14 cellular contexts compared by ENCODE assay signal in the genomic region with DNA sequence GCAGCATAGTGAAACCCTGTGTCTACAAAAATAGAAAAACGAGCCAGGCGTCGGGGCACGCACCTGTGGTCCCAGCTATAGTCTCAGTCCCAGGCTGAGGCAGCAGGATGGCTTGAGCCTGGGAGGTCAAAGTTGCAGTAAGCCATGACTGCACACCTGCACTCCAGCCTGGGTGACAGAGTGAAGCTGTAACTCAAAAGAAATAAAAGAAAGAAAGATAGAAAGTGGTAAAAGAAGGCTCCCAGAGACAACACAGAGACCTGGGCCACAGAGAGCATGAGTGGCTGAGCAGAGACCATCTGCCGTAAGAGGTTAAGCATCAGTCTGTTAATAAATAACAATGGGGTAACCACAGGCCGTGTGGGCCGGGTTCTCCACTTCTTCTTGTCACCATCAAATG. TPM values are rescaled to one million over a fixed set of nuclear protein-coding genes. Genes with fewer than 3 reads are reported as not detected.
DNase-seq lines count a peak whose midpoint lies in the region; ATAC-seq and FAIRE-seq lines count a peak whose summit lies in the region.
"Had no signal": no experiment of that assay in that cellular context is flagged by ENCODE, and none has a peak within 500 bp of the region (broad histone marks: within the 10 kb centered on the region; RNA-seq: fewer than 3 reads in every experiment).

No MANE protein-coding gene starts in this region.

- no peak for FAIRE-seq in urothelium cell line (lab: Jason Lieb, UNC)

- peak; percentile 71 for ATAC-seq in GM18873 (IDR thresholded peaks at IDR 0.05; ENCODE audit: low FRiP score, unreplicated experiment)
- peak; percentile 80 for ATAC-seq in GM21786 (IDR thresholded peaks at IDR 0.05; ENCODE audit: unreplicated experiment)
- peak; percentile 78 for ATAC-seq in HG03354 (IDR thresholded peaks at IDR 0.05; ENCODE audit: poor library complexity, severe bottlenecking, unreplicated experiment)
- ATAC-seq in left lobe of liver: peak; percentile 85
- ATAC-seq: T-cell had no signal

- DNase-seq in left lobe of liver (ENCODE audit: low spot score) (no peak), Ammon's horn (ENCODE audit: low spot score) (no peak), NCI-H187 (lab: John Stamatoyannopoulos, UW) (no peak), urothelium cell line (ENCODE audit: low spot score) (no peak)
- DNase-seq in central memory CD4-positive, alpha-beta T cell: no peak
- DNase-seq: activated CD4-positive, alpha-beta T cell treated with anti-CD3 and anti-CD28 coated beads for 48 hours; Kasumi-1; NCI-H2081 treated with DMSO at 0.1 percent for 48 hours; T-cell had no signal

RNA-seq across cellular contexts. Expression of gene HEXD, which starts 15.3 kb away (rescaled TPM):
- total RNA-seq in left lobe of liver: 44.3 TPM

RNA-seq across cellular contexts. Expression of gene OGFOD3, which starts 15.5 kb away (rescaled TPM):
- 18.4 TPM for total RNA-seq in left lobe of liver

RNA-seq across cellular contexts. Expression of gene UTS2R, which starts 31.3 kb away (rescaled TPM):
- total RNA-seq in left lobe of liver: not detected
- total RNA-seq: ascending aorta, dermis microvascular lymphatic vessel endothelial cell, T-cell had no signal

RNA-seq across cellular contexts. Expression of gene TEX19, which starts 43.8 kb away (rescaled TPM):
- total RNA-seq in left lobe of liver: not detected
- total RNA-seq: ascending aorta, dermis microvascular lymphatic vessel endothelial cell, T-cell had no signal

RNA-seq across cellular contexts. Expression of gene CYBC1, which starts 47.7 kb away (rescaled TPM):
- 35.5 TPM for total RNA-seq in left lobe of liver
